In the genomic region with DNA sequence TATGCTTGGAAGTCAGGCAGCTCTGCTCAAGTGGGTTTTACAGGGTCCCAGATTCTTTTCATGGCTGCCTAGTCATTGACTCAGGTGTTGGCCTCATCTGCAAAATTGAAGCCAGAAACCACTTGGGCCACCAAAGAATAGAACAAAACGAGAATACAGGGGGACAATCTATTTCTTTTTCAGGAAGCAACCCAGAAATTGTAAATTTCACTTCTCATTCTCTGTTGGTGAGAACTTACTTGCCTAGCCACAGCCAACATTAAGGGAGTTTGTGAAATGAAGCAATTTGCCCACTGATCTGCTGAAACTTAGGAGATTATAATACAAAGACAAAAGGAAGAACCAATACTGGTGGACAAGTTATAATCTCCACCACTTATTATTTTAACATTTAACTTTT, we compare ENCODE assay signal across 11 cellular contexts.
A peak's percentile ranks its signal among the peaks of the same experiment; 100 is the strongest.
DNase-seq lines count a peak whose midpoint lies in the region; ATAC-seq and TF ChIP-seq lines count a peak whose summit lies in the region.
"Had no signal": no experiment of that assay in that cellular context is flagged by ENCODE, and none has a peak within 500 bp of the region (broad histone marks: within the 10 kb centered on the region; RNA-seq: fewer than 3 reads in every experiment).

No MANE protein-coding gene starts in this region.

- H3K9me3 ChIP-seq in neutrophil, result no peaks in the 10 kb centered on the region

- peaks cover 13 to 20% of the 10 kb centered on the region in 2 experiments for H3K4me1 ChIP-seq in neutrophil (ENCODE audit: control insufficient read depth in 1 of 2, insufficient read depth in 1 of 2, low read depth in 1 of 2, low read length in 1 of 2)

- no peaks in the 10 kb centered on the region for H3K36me3 ChIP-seq in neutrophil

- no peak for TF ChIP-seq CTCF in neutrophil (IDR thresholded peaks at IDR 0.05)

- H3K27me3 ChIP-seq in neutrophil, result peaks cover 8% of the 10 kb centered on the region

- H3K4me3 ChIP-seq in neutrophil (ENCODE audit: low read depth in 1 of 2, low read length in 1 of 2), result no peak overlapping the region
- H3K4me3 ChIP-seq: skin epidermis had no signal

- H3K27ac ChIP-seq in neutrophil, result peak overlapping the region; percentile 64

- ATAC-seq in GM19043 (IDR thresholded peaks at IDR 0.05; ENCODE audit: low read depth, unreplicated experiment) (peak; percentile 62), HG02642 (IDR thresholded peaks at IDR 0.05; ENCODE audit: poor library complexity, unreplicated experiment) (peak; percentile 72), HG03558 (IDR thresholded peaks at IDR 0.05; ENCODE audit: extremely low read depth, unreplicated experiment) (peak; percentile 42), GM18861 (IDR thresholded peaks at IDR 0.05; ENCODE audit: unreplicated experiment) (no peak)

- DNase-seq in NCI-H1092 treated with DMSO at 0.1 percent for 48 hours (lab: John Stamatoyannopoulos, UW), result no peak
- no peak for DNase-seq in cerebellar cortex (ENCODE audit: low spot score)
- no peak for DNase-seq in DMS79 (lab: John Stamatoyannopoulos, UW)
- DNase-seq: CD8-positive, alpha-beta memory T cell; NCI-H1436 treated with DMSO at 0.1 percent for 48 hours had no signal
